7 cellular contexts compared by ENCODE assay signal in the genomic region with DNA sequence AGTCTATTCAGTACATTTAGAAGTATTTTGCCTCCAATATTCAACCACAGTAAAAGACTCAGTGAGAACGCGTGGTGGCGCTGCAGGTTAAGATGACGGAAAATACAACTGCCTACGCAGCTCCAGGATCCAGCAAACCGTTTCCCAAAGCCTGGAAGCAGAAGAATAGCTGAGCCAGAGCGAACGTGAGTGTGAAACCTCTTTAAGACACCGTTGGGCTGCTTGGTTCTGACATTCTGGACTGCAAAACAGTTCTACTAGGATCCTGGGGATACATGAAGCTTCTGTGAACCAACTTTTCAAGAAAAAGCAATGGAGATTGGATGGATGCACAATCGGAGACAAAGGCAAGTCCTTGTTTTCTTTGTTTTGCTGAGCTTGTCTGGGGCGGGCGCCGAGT. TPM values are rescaled to one million over a fixed set of nuclear protein-coding genes. Genes with fewer than 3 reads are reported as not detected.
DNase-seq lines count a peak whose midpoint lies in the region; ATAC-seq and TF ChIP-seq lines count a peak whose summit lies in the region.

A gene (plus strand): TSS at position 140 of the 400 bp plus-strand sequence. CDS start 173 bp downstream, at position 313.

- peaks cover 9 to 15% (median 14%) of the 10 kb centered on the region in 3 donors for H3K9me3 Mint-ChIP-seq in IgD-negative memory B cell
- peaks cover 10 to 59% (median 33%) of the 10 kb centered on the region in 11 donors for H3K9me3 Mint-ChIP-seq in naive thymus-derived CD4-positive, alpha-beta T cell

- H3K27ac ChIP-seq in VCaP (no peak within 1 kb of the TSS), testis (no peak within 1 kb of the TSS)
- no peak within 1 kb of the TSS for H3K27ac ChIP-seq in naive thymus-derived CD4-positive, alpha-beta T cell (ENCODE audit: low read depth, low read length)

- WGBS in testis, 2 donors: 11 to 13% methylated on average over 13 of the region's 13 CpGs

- ATAC-seq in naive thymus-derived CD4-positive, alpha-beta T cell: no peak

- peak within 1 kb of the TSS in 2 of 3 donors; percentile 39 for H3K27ac Mint-ChIP-seq in IgD-negative memory B cell
- H3K27ac Mint-ChIP-seq in naive thymus-derived CD4-positive, alpha-beta T cell: peak within 1 kb of the TSS in 2 of 9 donors; percentile 18 to 25

- H3K27me3 Mint-ChIP-seq in IgD-negative memory B cell: peaks cover 21% of the 10 kb centered on the region
- peaks cover 0 to 62% (median 58%) of the 10 kb centered on the region in 5 donors for H3K27me3 Mint-ChIP-seq in naive thymus-derived CD4-positive, alpha-beta T cell

- CTCF ChIA-PET in naive thymus-derived CD4-positive, alpha-beta T cell (lab: Charles Lee): interaction anchor here (0.6 to 1.0 kb wide), 2 partner anchors 332 to 654 kb away, joined by 3 read pairs; no protein-coding TSS in a partner anchor

- no peak within 1 kb of the TSS for H3K4me3 Mint-ChIP-seq in IgD-negative memory B cell
- no peak within 1 kb of the TSS for H3K4me3 Mint-ChIP-seq in naive thymus-derived CD4-positive, alpha-beta T cell

- H3K27me3 ChIP-seq in testis: no peaks in the 10 kb centered on the region
- H3K27me3 ChIP-seq in naive thymus-derived CD4-positive, alpha-beta T cell (ENCODE audit: control insufficient read depth in 2 of 2, insufficient read depth in 2 of 2, low read length in 2 of 2): no peaks in the 10 kb centered on the region

- peak; percentile 74 for TF ChIP-seq CTCF in VCaP (conservative IDR thresholded peaks at IDR 0.05)
- TF ChIP-seq CTCF in testis (IDR thresholded peaks at IDR 0.05): peak; percentile 40 to 49 (median 46)

- no peaks in the 10 kb centered on the region for H3K36me3 ChIP-seq in testis (ENCODE audit: low read depth, missing control alignments)
- H3K36me3 ChIP-seq in naive thymus-derived CD4-positive, alpha-beta T cell (ENCODE audit: control insufficient read depth in 2 of 3, insufficient read depth in 3 of 3, low read length in 3 of 3): no peaks in the 10 kb centered on the region

- DNase-seq in testis: peak; percentile 84
- DNase-seq in naive thymus-derived CD4-positive, alpha-beta T cell: no peak
- no peak for DNase-seq in effector CD4-positive, alpha-beta T cell
- no peak for DNase-seq in T-helper 2 cell

- peaks cover 0 to 4% (median 3%) of the 10 kb centered on the region in 3 donors for H3K4me1 Mint-ChIP-seq in IgD-negative memory B cell
- H3K4me1 Mint-ChIP-seq in naive thymus-derived CD4-positive, alpha-beta T cell: peaks cover 0 to 9% (median 5%) of the 10 kb centered on the region in 7 donors

- POLR2A ChIA-PET in naive thymus-derived CD4-positive, alpha-beta T cell (lab: Charles Lee): no interaction called here

- no peaks in the 10 kb centered on the region for H3K36me3 Mint-ChIP-seq in IgD-negative memory B cell
- peaks cover 5 to 33% (median 18%) of the 10 kb centered on the region in 5 donors for H3K36me3 Mint-ChIP-seq in naive thymus-derived CD4-positive, alpha-beta T cell

- no peaks in the 10 kb centered on the region for H3K9me3 ChIP-seq in testis
- H3K9me3 ChIP-seq in naive thymus-derived CD4-positive, alpha-beta T cell (ENCODE audit: control insufficient read depth in 2 of 3, low read length in 3 of 3): peaks cover 0 to 7% (median 0%) of the 10 kb centered on the region in 3 experiments

- H3K4me1 ChIP-seq in testis: no peaks in the 10 kb centered on the region
- no peaks in the 10 kb centered on the region for H3K4me1 ChIP-seq in naive thymus-derived CD4-positive, alpha-beta T cell (ENCODE audit: control insufficient read depth in 2 of 2, insufficient read depth in 2 of 2, low read length in 2 of 2)

- TF ChIP-seq POLR2A in testis (IDR thresholded peaks at IDR 0.05): no peak

- intact Hi-C loops in testis (cut with DNase I; ENCODE audit: low total_unique reads): no loop called here
- intact Hi-C loops in naive thymus-derived CD4-positive, alpha-beta T cell (cut with micrococcal nuclease): no loop called here

- H3K4me3 ChIP-seq in iPS-11a (ENCODE audit: low read depth, low read length) (peak within 1 kb of the TSS; percentile 2), testis (peak within 1 kb of the TSS; percentile 16 to 45)
- no peak within 1 kb of the TSS for H3K4me3 ChIP-seq in naive thymus-derived CD4-positive, alpha-beta T cell (ENCODE audit: low read length)

RNA-seq across cellular contexts. Expression of the gene that starts here (rescaled TPM):
- polyA plus RNA-seq in IgD-negative memory B cell (not detected), testis (ENCODE audit: insufficient read depth, low read depth, low replicate concordance) (1.9 TPM)
- total RNA-seq in testis: 1 to 10 TPM; 2.6 to 3.3 TPM
- total RNA-seq in naive thymus-derived CD4-positive, alpha-beta T cell: under 1 TPM in 1 of 5 experiments, not detected in 4; 0.08 TPM
- polyA plus RNA-seq in naive thymus-derived CD4-positive, alpha-beta T cell: not detected
